22 cellular contexts compared by ENCODE assay signal in the genomic region with DNA sequence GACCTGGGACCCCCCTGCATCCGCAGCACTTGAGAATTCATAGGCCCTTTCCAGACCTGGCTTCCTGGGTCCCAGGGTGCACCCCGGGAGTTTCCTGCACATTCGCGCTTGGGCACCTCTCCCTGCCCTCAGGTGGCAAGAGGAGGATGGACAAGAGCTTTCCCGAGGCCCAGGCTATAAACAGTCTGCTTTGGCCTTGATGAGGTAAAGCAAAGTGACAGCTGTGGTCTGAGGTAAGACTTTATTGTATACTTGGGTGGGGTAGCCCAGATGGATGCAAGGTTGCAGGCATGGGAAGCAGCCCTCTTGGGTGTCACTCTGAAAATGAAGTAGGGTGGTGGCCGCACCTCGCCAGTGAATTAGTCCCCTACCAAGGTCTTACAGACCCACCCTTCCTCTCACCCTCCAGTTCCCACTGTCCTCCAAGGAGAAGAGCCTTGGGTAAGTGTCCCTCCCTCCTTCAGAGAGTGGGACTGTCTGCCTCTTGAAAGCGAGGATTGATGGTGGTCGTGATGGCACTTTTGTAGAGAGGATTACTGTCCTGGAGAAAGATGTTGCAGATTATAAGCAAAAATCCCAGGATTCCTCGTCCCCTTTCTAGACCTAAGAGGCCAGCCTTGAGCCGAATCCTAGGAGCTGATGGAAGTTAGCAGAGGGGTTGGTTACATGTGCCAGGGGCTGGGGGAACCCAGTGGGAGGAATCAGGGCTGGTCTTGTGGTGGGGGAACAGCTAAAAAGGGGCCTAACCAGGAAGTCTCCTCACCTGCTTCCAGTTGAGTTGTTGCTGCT. TPM values are rescaled to one million over a fixed set of nuclear protein-coding genes. Genes with fewer than 3 reads are reported as not detected.
DNase-seq lines count a peak whose midpoint lies in the region; ATAC-seq and TF ChIP-seq lines count a peak whose summit lies in the region.
"Had no signal": no experiment of that assay in that cellular context is flagged by ENCODE, and none has a peak within 500 bp of the region (broad histone marks: within the 10 kb centered on the region; RNA-seq: fewer than 3 reads in every experiment).

No MANE protein-coding gene starts in this region.

- H3K4me3 ChIP-seq in CD4-positive, alpha-beta memory T cell (ENCODE audit: low read length in 2 of 2): no peak overlapping the region
- H3K4me3 ChIP-seq in OCI-LY7 (ENCODE audit: low read depth, low read length, poor library complexity, severe bottlenecking): no peak overlapping the region
- no peak overlapping the region for H3K4me3 ChIP-seq in endodermal cell (ENCODE audit: low read length)
- H3K4me3 ChIP-seq: A549, body of pancreas, SJSA1, stomach, thyroid gland had no signal

- H3K27me3 ChIP-seq in CD4-positive, alpha-beta memory T cell (ENCODE audit: insufficient read depth, low read length): no peaks in the 10 kb centered on the region
- peaks cover 15% of the 10 kb centered on the region for H3K27me3 ChIP-seq in endodermal cell (ENCODE audit: control insufficient read depth, insufficient read depth, low read length, poor library complexity, severe bottlenecking)
- H3K27me3 ChIP-seq: body of pancreas, SJSA1, stomach, thyroid gland had no signal

- intact Hi-C loops in CD4-positive, alpha-beta memory T cell (cut with micrococcal nuclease): loop anchor here (5.0 kb wide), 1 partner anchor 124 kb away; no protein-coding TSS in a partner anchor
- intact Hi-C loops in OCI-LY7 (cut with micrococcal nuclease; ENCODE audit: unreplicated experiment): no loop called here

- H3K79me2 ChIP-seq in OCI-LY7 (ENCODE audit: insufficient read depth, low read depth, low read length): no peaks in the 10 kb centered on the region

- peaks cover 15% of the 10 kb centered on the region for H3K4me1 ChIP-seq in CD4-positive, alpha-beta memory T cell (ENCODE audit: insufficient read depth, low read length)
- H3K4me1 ChIP-seq in OCI-LY7 (ENCODE audit: insufficient read depth, low read length, poor library complexity, severe bottlenecking) (no peaks in the 10 kb centered on the region), endodermal cell (ENCODE audit: control insufficient read depth, insufficient read depth, low read length) (no peaks in the 10 kb centered on the region)
- H3K4me1 ChIP-seq: SJSA1, thyroid gland had no signal

- peak overlapping the region; percentile 19 for H3K27ac Mint-ChIP-seq in activated CD4-positive, alpha-beta T cell treated with anti-CD3 and anti-CD28 coated beads, Interleukin-2, amount 10 ng/mL, durations not matched to agents 7 days and 5 days
- peak overlapping the region in 5 of 7 donors; percentile 17 to 53 (median 36) for H3K27ac Mint-ChIP-seq in CD4-positive, alpha-beta memory T cell
- H3K27ac Mint-ChIP-seq in endodermal cell: no peak overlapping the region
- H3K27ac Mint-ChIP-seq: activated CD4-positive, alpha-beta T cell treated with anti-CD3 and anti-CD28 coated beads for 36 hours; T-helper 1 cell treated with Interleukin-12 subunit alpha and Interleukin-12 subunit beta and Interleukin-4 antibody, amounts not matched to agents 30 μg/mL and 1 μg/mL, for 36 hours had no signal

- H3K9ac ChIP-seq in endodermal cell (ENCODE audit: extremely low read depth, low read length, poor library complexity, severe bottlenecking): no peak overlapping the region

- CTCF ChIA-PET in activated CD4-positive, alpha-beta T cell treated with anti-CD3 and anti-CD28 coated beads, Interleukin-2, amount 10 ng/mL, durations not matched to agents 7 days and 5 days (lab: Charles Lee): interaction anchor here (1.0 to 9.7 kb wide), 3 partner anchors 14 to 77 kb away, joined by 3 to 71 read pairs (median 7); a partner anchor contains a TSS
- CTCF ChIA-PET in CD4-positive, alpha-beta memory T cell (lab: Charles Lee; ENCODE audit: partially characterized antibody): interaction anchor here (0.9 to 6.7 kb wide), 7 partner anchors 8 to 103 kb away, joined by 3 to 65 read pairs (median 3); no protein-coding TSS in a partner anchor
- CTCF ChIA-PET in OCI-LY7 (lab: Charles Lee; ENCODE audit: unreplicated experiment): interaction anchor here (1.9 kb wide), 1 partner anchor 31 kb away, joined by 4 read pairs; no protein-coding TSS in a partner anchor

- H4K20me1 ChIP-seq in OCI-LY7 (ENCODE audit: insufficient read depth, low read length): no peaks in the 10 kb centered on the region

- H3K9me2 ChIP-seq in OCI-LY7 (ENCODE audit: insufficient read depth, low read length): no peaks in the 10 kb centered on the region

- no peak overlapping the region for H3K27ac ChIP-seq in CD4-positive, alpha-beta memory T cell (ENCODE audit: low read depth, low read length)
- no peak overlapping the region for H3K27ac ChIP-seq in OCI-LY7 (ENCODE audit: low read depth, low read length, poor library complexity, severe bottlenecking)
- no peak overlapping the region for H3K27ac ChIP-seq in endodermal cell (ENCODE audit: low read depth, low read length)
- H3K27ac ChIP-seq: A549, epithelial cell of prostate, SJSA1, thyroid gland had no signal

- no peak overlapping the region for H2AFZ ChIP-seq in OCI-LY7 (ENCODE audit: low read length)

- no peaks in the 10 kb centered on the region for H3K9me3 ChIP-seq in CD4-positive, alpha-beta memory T cell (ENCODE audit: control insufficient read depth in 1 of 2, low read length in 2 of 2)
- no peaks in the 10 kb centered on the region for H3K9me3 ChIP-seq in OCI-LY7 (ENCODE audit: low read length)
- H3K9me3 ChIP-seq in endodermal cell (ENCODE audit: control insufficient read depth, low read length): no peaks in the 10 kb centered on the region
- H3K9me3 ChIP-seq: A549, body of pancreas, SJSA1, stomach, thyroid gland had no signal

- H3K27me3 Mint-ChIP-seq in activated CD4-positive, alpha-beta T cell treated with anti-CD3 and anti-CD28 coated beads, Interleukin-2, amount 10 ng/mL, durations not matched to agents 7 days and 5 days: no peaks in the 10 kb centered on the region
- no peaks in the 10 kb centered on the region for H3K27me3 Mint-ChIP-seq in CD4-positive, alpha-beta memory T cell
- H3K27me3 Mint-ChIP-seq in endodermal cell (ENCODE audit: insufficient read depth): peaks cover 37% of the 10 kb centered on the region
- H3K27me3 Mint-ChIP-seq: activated CD4-positive, alpha-beta T cell treated with anti-CD3 and anti-CD28 coated beads for 36 hours; naive B cell had no signal

- H3K36me3 Mint-ChIP-seq in activated CD4-positive, alpha-beta T cell treated with anti-CD3 and anti-CD28 coated beads, Interleukin-2, amount 10 ng/mL, durations not matched to agents 7 days and 5 days (ENCODE audit: low read depth): peaks cover 83% of the 10 kb centered on the region
- peaks cover 62 to 84% of the 10 kb centered on the region in 2 donors for H3K36me3 Mint-ChIP-seq in CD4-positive, alpha-beta memory T cell
- peaks cover 33% of the 10 kb centered on the region for H3K36me3 Mint-ChIP-seq in endodermal cell (ENCODE audit: low read depth)

- TSS peak; percentile 58 for BruUV-seq in OCI-LY7 (replicated peaks; lab: Mats Ljungman, UMichigan)

- no peak for ATAC-seq in HG03565 (IDR thresholded peaks at IDR 0.05; ENCODE audit: unreplicated experiment)
- ATAC-seq: body of pancreas had no signal

- TF ChIP-seq CTCF in OCI-LY7 (conservative IDR thresholded peaks at IDR 0.05; ENCODE audit: low read length) (no peak), endodermal cell (conservative IDR thresholded peaks at IDR 0.05) (no peak)

- peaks cover 31% of the 10 kb centered on the region for H3K4me1 Mint-ChIP-seq in activated CD4-positive, alpha-beta T cell treated with anti-CD3 and anti-CD28 coated beads, Interleukin-2, amount 10 ng/mL, durations not matched to agents 7 days and 5 days
- peaks cover 5 to 19% (median 11%) of the 10 kb centered on the region in 4 donors for H3K4me1 Mint-ChIP-seq in CD4-positive, alpha-beta memory T cell
- peaks cover 3% of the 10 kb centered on the region for H3K4me1 Mint-ChIP-seq in endodermal cell

- no peaks in the 10 kb centered on the region for H3K9me3 Mint-ChIP-seq in activated CD4-positive, alpha-beta T cell treated with anti-CD3 and anti-CD28 coated beads, Interleukin-2, amount 10 ng/mL, durations not matched to agents 7 days and 5 days
- no peaks in the 10 kb centered on the region for H3K9me3 Mint-ChIP-seq in CD4-positive, alpha-beta memory T cell
- no peaks in the 10 kb centered on the region for H3K9me3 Mint-ChIP-seq in endodermal cell
- H3K9me3 Mint-ChIP-seq: naive B cell; T-helper 1 cell treated with Interleukin-12 subunit alpha and Interleukin-12 subunit beta and Interleukin-4 antibody, amounts not matched to agents 30 μg/mL and 1 μg/mL, for 36 hours had no signal

- DNase-seq in activated CD4-positive, alpha-beta T cell treated with anti-CD3 and anti-CD28 coated beads, Interleukin-2, amount 10 ng/mL, durations not matched to agents 7 days and 5 days: no peak
- DNase-seq in activated CD4-positive, alpha-beta T cell treated with anti-CD3 and anti-CD28 coated beads, Interleukin-2, amount 50 U/mL, for 48 hours: no peak
- no peak for DNase-seq in CD4-positive, alpha-beta memory T cell
- DNase-seq in OCI-LY7 (ENCODE audit: low spot score) (no peak), endodermal cell (peak; percentile 40), epidermal melanocyte (ENCODE audit: insufficient read length, low spot score) (no peak)
- no peak for DNase-seq in activated CD4-positive, CD25-positive, alpha-beta regulatory T cell treated with anti-CD3 and anti-CD28 coated beads, Interleukin-2, amount 50 U/mL, for 72 hours
- DNase-seq: activated CD4-positive, alpha-beta T cell treated with anti-CD3 and anti-CD28 coated beads for 36 hours; activated effector memory CD4-positive, alpha-beta T cell treated with Interleukin-2 at 50 U/mL for 16 hours; body of pancreas; naive B cell; NCI-H2029; NCI-H226; NCI-H69; stomach; thyroid gland had no signal

- 94 to 97% methylated on average over 6 to 11 of the region's 11 CpGs for WGBS in endodermal cell (ENCODE audit: insufficient coverage in 1 of 2, insufficient read length in 1 of 2), 2 experiments

- POLR2A ChIA-PET in activated CD4-positive, alpha-beta T cell treated with anti-CD3 and anti-CD28 coated beads, Interleukin-2, amount 10 ng/mL, durations not matched to agents 7 days and 5 days (lab: Charles Lee): no interaction called here
- POLR2A ChIA-PET in CD4-positive, alpha-beta memory T cell (lab: Charles Lee; ENCODE audit: partially characterized antibody): interaction anchor here (1.1 to 27.7 kb wide), 6 partner anchors 6 to 154 kb away, joined by 3 to 463 read pairs (median 8); a partner anchor contains a TSS
- POLR2A ChIA-PET in OCI-LY7 (lab: Charles Lee): no interaction called here

- H3K4me2 ChIP-seq in OCI-LY7 (ENCODE audit: low read length): no peak overlapping the region

- peaks cover 84% of the 10 kb centered on the region for H3K36me3 ChIP-seq in CD4-positive, alpha-beta memory T cell (ENCODE audit: insufficient read depth, low read length)
- H3K36me3 ChIP-seq in OCI-LY7 (ENCODE audit: insufficient read depth, low read length): peaks cover 96% of the 10 kb centered on the region
- peaks cover 34% of the 10 kb centered on the region for H3K36me3 ChIP-seq in endodermal cell (ENCODE audit: control insufficient read depth, insufficient read depth, low read length)

- no peak overlapping the region for H3K4me3 Mint-ChIP-seq in activated CD4-positive, alpha-beta T cell treated with anti-CD3 and anti-CD28 coated beads, Interleukin-2, amount 10 ng/mL, durations not matched to agents 7 days and 5 days
- no peak overlapping the region for H3K4me3 Mint-ChIP-seq in CD4-positive, alpha-beta memory T cell
- no peak overlapping the region for H3K4me3 Mint-ChIP-seq in endodermal cell
- H3K4me3 Mint-ChIP-seq: activated CD4-positive, alpha-beta T cell treated with anti-CD3 and anti-CD28 coated beads for 36 hours; naive B cell; T-helper 1 cell treated with Interleukin-12 subunit alpha and Interleukin-12 subunit beta and Interleukin-4 antibody, amounts not matched to agents 30 μg/mL and 1 μg/mL, for 36 hours had no signal

RNA-seq across cellular contexts. Expression of a gene that starts 10.6 kb away (rescaled TPM):
- 10 to 100 TPM; 33.3 to 34.7 TPM for total RNA-seq in activated CD4-positive, alpha-beta T cell treated with anti-CD3 and anti-CD28 coated beads, Interleukin-2, amount 10 ng/mL, durations not matched to agents 7 days and 5 days
- 10 to 100 TPM; 62.5 to 64.2 TPM for total RNA-seq in CD4-positive, alpha-beta memory T cell
- 1 to 10 TPM; 1.1 to 2.9 TPM for polyA plus RNA-seq in CD4-positive, alpha-beta memory T cell
- total RNA-seq in OCI-LY7 (2014; rRNA removed; shearing (Covaris generic)): 18.9 and 25.8 TPM in 2 replicates
- 26.9 and 32.0 TPM in 2 replicates for total RNA-seq in OCI-LY7 (2022)
- total RNA-seq in endodermal cell: 10 to 100 TPM; 24.9 to 38.2 TPM
- polyA plus RNA-seq in endodermal cell (2013, experiment 1 of 2): 20.2 TPM
- 23.9 TPM for polyA plus RNA-seq in endodermal cell (2013, experiment 2 of 2)

RNA-seq across cellular contexts. Expression of a gene that starts 10.8 kb away (rescaled TPM):
- total RNA-seq in activated CD4-positive, alpha-beta T cell treated with anti-CD3 and anti-CD28 coated beads, Interleukin-2, amount 10 ng/mL, durations not matched to agents 7 days and 5 days: 10 to 100 TPM; 38.9 to 44.1 TPM
- 100 to 1,000 TPM; 109 to 113 TPM for total RNA-seq in CD4-positive, alpha-beta memory T cell
- 1 to 10 TPM in 1 of 2 donors, under 1 TPM in 1; 0.90 to 3.5 TPM for polyA plus RNA-seq in CD4-positive, alpha-beta memory T cell
- total RNA-seq in OCI-LY7 (2014; rRNA removed; shearing (Covaris generic)): 26.1 and 31.6 TPM in 2 replicates
- total RNA-seq in OCI-LY7 (2022): 58.2 and 66.5 TPM in 2 replicates
- 10 to 100 TPM; 54.0 to 54.6 TPM for total RNA-seq in endodermal cell
- polyA plus RNA-seq in endodermal cell (2013, experiment 1 of 2): 31.5 TPM
- polyA plus RNA-seq in endodermal cell (2013, experiment 2 of 2): 26.9 TPM

RNA-seq across cellular contexts. Expression of a gene that starts 15.8 kb away (rescaled TPM):
- 100 to 1,000 TPM; 621 to 702 TPM for total RNA-seq in activated CD4-positive, alpha-beta T cell treated with anti-CD3 and anti-CD28 coated beads, Interleukin-2, amount 10 ng/mL, durations not matched to agents 7 days and 5 days
- 100 to 1,000 TPM; 382 to 397 TPM for total RNA-seq in CD4-positive, alpha-beta memory T cell
- polyA plus RNA-seq in CD4-positive, alpha-beta memory T cell: 100 to 1,000 TPM; 271 to 374 TPM
- 48.6 and 51.7 TPM in 2 replicates for total RNA-seq in OCI-LY7 (2014; rRNA removed; shearing (Covaris generic))
- 153 and 207 TPM in 2 replicates for total RNA-seq in OCI-LY7 (2022)
- total RNA-seq in endodermal cell: 1 to 10 TPM; 1.4 TPM
- polyA plus RNA-seq in endodermal cell (2013, experiment 1 of 2): 0.18 TPM
- 0.46 TPM for polyA plus RNA-seq in endodermal cell (2013, experiment 2 of 2)
- total RNA-seq: glomerular endothelial cell had no signal

RNA-seq across cellular contexts. Expression of a gene that starts 40.7 kb away (rescaled TPM):
- 10 to 100 TPM; 58.3 to 59.7 TPM for total RNA-seq in activated CD4-positive, alpha-beta T cell treated with anti-CD3 and anti-CD28 coated beads, Interleukin-2, amount 10 ng/mL, durations not matched to agents 7 days and 5 days
- 10 to 100 TPM; 84.7 to 86.0 TPM for total RNA-seq in CD4-positive, alpha-beta memory T cell
- polyA plus RNA-seq in CD4-positive, alpha-beta memory T cell: 10 to 100 TPM; 13.2 to 25.1 TPM
- 1.4 and 7.0 TPM in 2 replicates for total RNA-seq in OCI-LY7 (2014; rRNA removed; shearing (Covaris generic))
- total RNA-seq in OCI-LY7 (2022) (5.1 and 8.4 TPM in 2 replicates), endodermal cell (10 to 100 TPM; 19.5 to 26.8 TPM)
- polyA plus RNA-seq in endodermal cell (2013, experiment 1 of 2): 23.9 TPM
- 18.1 TPM for polyA plus RNA-seq in endodermal cell (2013, experiment 2 of 2)

Comparison
In these comparisons a context has a peak if more than half of its experiments do, and no peak if none do; other contexts are left out.
1. RNA of a gene that starts 15.8 kb away (total RNA-seq): 621 to 702 TPM in activated CD4-positive, alpha-beta T cell treated with anti-CD3 and anti-CD28 coated beads, Interleukin-2, amount 10 ng/mL, durations not matched to agents 7 days and 5 days, 382 to 397 TPM in CD4-positive, alpha-beta memory T cell and 48.6 to 207 TPM in OCI-LY7; 1.4 TPM in endodermal cell; every median in the first group is over 10 times any median in the second.